1 cellular context compared by ENCODE assay signal in the genomic region with DNA sequence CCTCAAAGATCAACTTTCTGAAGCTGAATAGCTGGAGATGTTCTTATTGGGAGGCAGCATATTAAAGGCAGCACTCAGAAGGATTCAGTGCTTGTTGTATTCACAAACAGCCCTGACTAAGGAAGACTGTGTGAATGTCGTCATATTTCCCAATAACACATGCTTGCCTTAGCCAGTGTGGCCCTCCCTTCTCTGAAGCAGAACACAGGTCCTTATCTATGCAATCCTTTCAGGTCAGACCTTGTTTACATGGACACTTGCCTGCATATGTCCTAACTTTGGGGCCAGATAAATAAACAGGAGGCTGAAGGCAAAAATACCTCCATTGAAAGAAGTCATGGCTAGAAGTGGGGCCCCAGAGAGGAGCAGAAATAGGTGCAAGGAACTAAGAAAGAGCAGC.
TF ChIP-seq lines count a peak whose summit lies in the region.

No MANE protein-coding gene starts in this region.

TF ChIP-seq in GM23338, 12 proteins besides CTCF, POLR2A, EP300 and RAD21 (continued from another document):
- TF ChIP-seq, protein P1, sequence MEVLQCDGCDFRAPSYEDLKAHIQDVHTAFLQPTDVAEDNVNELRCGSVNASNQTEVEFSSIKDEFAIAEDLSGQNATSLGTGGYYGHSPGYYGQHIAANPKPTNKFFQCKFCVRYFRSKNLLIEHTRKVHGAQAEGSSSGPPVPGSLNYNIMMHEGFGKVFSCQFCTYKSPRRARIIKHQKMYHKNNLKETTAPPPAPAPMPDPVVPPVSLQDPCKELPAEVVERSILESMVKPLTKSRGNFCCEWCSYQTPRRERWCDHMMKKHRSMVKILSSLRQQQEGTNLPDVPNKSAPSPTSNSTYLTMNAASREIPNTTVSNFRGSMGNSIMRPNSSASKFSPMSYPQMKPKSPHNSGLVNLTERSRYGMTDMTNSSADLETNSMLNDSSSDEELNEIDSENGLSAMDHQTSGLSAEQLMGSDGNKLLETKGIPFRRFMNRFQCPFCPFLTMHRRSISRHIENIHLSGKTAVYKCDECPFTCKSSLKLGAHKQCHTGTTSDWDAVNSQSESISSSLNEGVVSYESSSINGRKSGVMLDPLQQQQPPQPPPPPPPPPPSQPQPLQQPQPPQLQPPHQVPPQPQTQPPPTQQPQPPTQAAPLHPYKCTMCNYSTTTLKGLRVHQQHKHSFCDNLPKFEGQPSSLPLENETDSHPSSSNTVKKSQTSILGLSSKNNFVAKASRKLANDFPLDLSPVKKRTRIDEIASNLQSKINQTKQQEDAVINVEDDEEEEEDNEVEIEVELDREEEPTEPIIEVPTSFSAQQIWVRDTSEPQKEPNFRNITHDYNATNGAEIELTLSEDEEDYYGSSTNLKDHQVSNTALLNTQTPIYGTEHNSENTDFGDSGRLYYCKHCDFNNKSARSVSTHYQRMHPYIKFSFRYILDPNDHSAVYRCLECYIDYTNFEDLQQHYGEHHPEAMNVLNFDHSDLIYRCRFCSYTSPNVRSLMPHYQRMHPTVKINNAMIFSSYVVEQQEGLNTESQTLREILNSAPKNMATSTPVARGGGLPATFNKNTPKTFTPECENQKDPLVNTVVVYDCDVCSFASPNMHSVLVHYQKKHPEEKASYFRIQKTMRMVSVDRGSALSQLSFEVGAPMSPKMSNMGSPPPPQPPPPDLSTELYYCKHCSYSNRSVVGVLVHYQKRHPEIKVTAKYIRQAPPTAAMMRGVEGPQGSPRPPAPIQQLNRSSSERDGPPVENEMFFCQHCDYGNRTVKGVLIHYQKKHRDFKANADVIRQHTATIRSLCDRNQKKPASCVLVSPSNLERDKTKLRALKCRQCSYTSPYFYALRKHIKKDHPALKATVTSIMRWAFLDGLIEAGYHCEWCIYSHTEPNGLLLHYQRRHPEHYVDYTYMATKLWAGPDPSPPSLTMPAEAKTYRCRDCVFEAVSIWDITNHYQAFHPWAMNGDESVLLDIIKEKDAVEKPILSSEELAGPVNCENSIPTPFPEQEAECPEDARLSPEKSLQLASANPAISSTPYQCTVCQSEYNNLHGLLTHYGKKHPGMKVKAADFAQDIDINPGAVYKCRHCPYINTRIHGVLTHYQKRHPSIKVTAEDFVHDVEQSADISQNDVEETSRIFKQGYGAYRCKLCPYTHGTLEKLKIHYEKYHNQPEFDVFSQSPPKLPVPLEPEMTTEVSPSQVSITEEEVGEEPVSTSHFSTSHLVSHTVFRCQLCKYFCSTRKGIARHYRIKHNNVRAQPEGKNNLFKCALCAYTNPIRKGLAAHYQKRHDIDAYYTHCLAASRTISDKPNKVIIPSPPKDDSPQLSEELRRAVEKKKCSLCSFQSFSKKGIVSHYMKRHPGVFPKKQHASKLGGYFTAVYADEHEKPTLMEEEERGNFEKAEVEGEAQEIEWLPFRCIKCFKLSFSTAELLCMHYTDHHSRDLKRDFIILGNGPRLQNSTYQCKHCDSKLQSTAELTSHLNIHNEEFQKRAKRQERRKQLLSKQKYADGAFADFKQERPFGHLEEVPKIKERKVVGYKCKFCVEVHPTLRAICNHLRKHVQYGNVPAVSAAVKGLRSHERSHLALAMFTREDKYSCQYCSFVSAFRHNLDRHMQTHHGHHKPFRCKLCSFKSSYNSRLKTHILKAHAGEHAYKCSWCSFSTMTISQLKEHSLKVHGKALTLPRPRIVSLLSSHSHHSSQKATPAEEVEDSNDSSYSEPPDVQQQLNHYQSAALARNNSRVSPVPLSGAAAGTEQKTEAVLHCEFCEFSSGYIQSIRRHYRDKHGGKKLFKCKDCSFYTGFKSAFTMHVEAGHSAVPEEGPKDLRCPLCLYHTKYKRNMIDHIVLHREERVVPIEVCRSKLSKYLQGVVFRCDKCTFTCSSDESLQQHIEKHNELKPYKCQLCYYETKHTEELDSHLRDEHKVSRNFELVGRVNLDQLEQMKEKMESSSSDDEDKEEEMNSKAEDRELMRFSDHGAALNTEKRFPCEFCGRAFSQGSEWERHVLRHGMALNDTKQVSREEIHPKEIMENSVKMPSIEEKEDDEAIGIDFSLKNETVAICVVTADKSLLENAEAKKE (CRISPR knock-in tag; IDR thresholded peaks at IDR 0.05), result no peak
- TF ChIP-seq ZNF331 (CRISPR knock-in tag; IDR thresholded peaks at IDR 0.05; ENCODE audit: low read depth) (no peak), JUNB (IDR thresholded peaks at IDR 0.05; ENCODE audit: unreplicated experiment) (no peak), POLR2AphosphoS5 (IDR thresholded peaks at IDR 0.05; ENCODE audit: low read depth) (no peak), NANOG (IDR thresholded peaks at IDR 0.05; ENCODE audit: borderline replicate concordance) (no peak), ZNF114 (CRISPR knock-in tag; IDR thresholded peaks at IDR 0.05) (no peak), STAT1 (IDR thresholded peaks at IDR 0.05; ENCODE audit: unreplicated experiment) (no peak), CREB1 (CRISPR knock-in tag; IDR thresholded peaks at IDR 0.05; ENCODE audit: low read depth) (no peak)
- TF ChIP-seq, protein P2, sequence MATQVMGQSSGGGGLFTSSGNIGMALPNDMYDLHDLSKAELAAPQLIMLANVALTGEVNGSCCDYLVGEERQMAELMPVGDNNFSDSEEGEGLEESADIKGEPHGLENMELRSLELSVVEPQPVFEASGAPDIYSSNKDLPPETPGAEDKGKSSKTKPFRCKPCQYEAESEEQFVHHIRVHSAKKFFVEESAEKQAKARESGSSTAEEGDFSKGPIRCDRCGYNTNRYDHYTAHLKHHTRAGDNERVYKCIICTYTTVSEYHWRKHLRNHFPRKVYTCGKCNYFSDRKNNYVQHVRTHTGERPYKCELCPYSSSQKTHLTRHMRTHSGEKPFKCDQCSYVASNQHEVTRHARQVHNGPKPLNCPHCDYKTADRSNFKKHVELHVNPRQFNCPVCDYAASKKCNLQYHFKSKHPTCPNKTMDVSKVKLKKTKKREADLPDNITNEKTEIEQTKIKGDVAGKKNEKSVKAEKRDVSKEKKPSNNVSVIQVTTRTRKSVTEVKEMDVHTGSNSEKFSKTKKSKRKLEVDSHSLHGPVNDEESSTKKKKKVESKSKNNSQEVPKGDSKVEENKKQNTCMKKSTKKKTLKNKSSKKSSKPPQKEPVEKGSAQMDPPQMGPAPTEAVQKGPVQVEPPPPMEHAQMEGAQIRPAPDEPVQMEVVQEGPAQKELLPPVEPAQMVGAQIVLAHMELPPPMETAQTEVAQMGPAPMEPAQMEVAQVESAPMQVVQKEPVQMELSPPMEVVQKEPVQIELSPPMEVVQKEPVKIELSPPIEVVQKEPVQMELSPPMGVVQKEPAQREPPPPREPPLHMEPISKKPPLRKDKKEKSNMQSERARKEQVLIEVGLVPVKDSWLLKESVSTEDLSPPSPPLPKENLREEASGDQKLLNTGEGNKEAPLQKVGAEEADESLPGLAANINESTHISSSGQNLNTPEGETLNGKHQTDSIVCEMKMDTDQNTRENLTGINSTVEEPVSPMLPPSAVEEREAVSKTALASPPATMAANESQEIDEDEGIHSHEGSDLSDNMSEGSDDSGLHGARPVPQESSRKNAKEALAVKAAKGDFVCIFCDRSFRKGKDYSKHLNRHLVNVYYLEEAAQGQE (IDR thresholded peaks at IDR 0.05; ENCODE audit: unreplicated experiment), result no peak
